ENCODE assay signal across 21 cellular contexts in genomic region chr16:58205276-58206036, GRCh38.
"Had no signal": no experiment of that assay in that cellular context is flagged by ENCODE, and none has a peak within 500 bp of the region (broad histone marks: within the 10 kb centered on the region; RNA-seq: fewer than 3 reads in every experiment).

No MANE protein-coding gene starts in this region.

- H3K4me1 ChIP-seq: heart left ventricle, right atrium auricular region, stomach, transverse colon had no signal

- H3K9me3 ChIP-seq: heart left ventricle, neutrophil, right atrium auricular region, stomach, thoracic aorta, transverse colon had no signal

- H3K27me3 ChIP-seq: right atrium auricular region had no signal

- DNase-seq: dorsolateral prefrontal cortex; effector CD8-positive, alpha-beta T cell; heart left ventricle; hippocampal formation; kidney glomerular epithelial cell; mesendoderm; naive B cell; posterior cingulate gyrus; small intestine; stimulated activated CD4-positive, alpha-beta T cell treated with anti-CD3 and anti-CD28 coated beads, Interleukin-12 subunit alpha, Interleukin-12 subunit beta, amount 100 ng/mL, for 4 hours; stimulated activated naive CD4-positive, alpha-beta T cell; stomach; substantia nigra; transverse colon had no signal

- H3K9me3 Mint-ChIP-seq: naive B cell, nephron had no signal

- H3K27ac Mint-ChIP-seq: naive B cell, nephron had no signal

- ATAC-seq: esophagus mucosa, heart left ventricle had no signal

- H3K27ac ChIP-seq: coronary artery, dorsolateral prefrontal cortex, heart left ventricle, neutrophil, right atrium auricular region, stomach, thoracic aorta, transverse colon had no signal

- H3K36me3 ChIP-seq: heart left ventricle, neutrophil, right atrium auricular region, stomach, thoracic aorta, transverse colon had no signal

- H3K4me3 ChIP-seq: coronary artery, dorsolateral prefrontal cortex, heart left ventricle, right atrium auricular region, stomach, thoracic aorta, transverse colon had no signal

- FAIRE-seq: frontal cortex, small intestine had no signal

- H3K4me1 Mint-ChIP-seq: naive B cell, nephron had no signal

- H3K4me3 Mint-ChIP-seq: naive B cell, nephron had no signal

- H3K36me3 Mint-ChIP-seq: naive B cell had no signal
